ENCODE assay signal across 16 cellular contexts in the genomic region with DNA sequence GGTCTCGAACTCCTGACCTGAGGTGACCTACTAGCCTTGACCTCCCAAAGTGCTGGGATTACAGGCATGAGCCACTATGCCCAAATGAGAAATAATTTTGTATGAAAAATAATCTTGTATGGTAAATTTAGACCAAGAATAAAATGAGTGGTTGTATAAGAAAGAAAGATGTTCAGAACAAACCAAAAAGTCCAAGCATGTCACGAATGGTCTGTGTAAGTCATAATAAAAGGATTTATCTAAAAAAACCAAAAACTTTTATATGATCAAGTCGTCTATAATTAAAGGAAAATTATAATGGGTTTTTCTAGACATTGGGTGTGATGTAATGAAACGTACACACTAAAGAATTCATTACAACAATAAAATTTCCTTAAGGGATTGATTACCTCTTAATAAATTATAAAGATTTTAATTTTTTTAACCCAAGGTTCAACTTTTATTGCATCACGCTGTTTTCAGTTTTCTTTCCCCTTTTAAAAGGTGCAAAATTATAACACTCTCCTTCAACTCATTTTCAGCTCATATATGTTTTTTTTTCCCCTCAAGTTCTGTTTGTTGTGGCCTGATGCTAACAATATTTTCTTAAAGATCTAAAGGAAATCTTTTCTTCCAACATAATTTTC. TPM values are rescaled to one million over a fixed set of nuclear protein-coding genes. Genes with fewer than 3 reads are reported as not detected.
DNase-seq lines count a peak whose midpoint lies in the region; ATAC-seq and TF ChIP-seq lines count a peak whose summit lies in the region.
"Had no signal": no experiment of that assay in that cellular context is flagged by ENCODE, and none has a peak within 500 bp of the region (broad histone marks: within the 10 kb centered on the region; RNA-seq: fewer than 3 reads in every experiment).

No MANE protein-coding gene starts in this region.

- no peak for ATAC-seq in left colon
- ATAC-seq: heart left ventricle, Panc1, right cardiac atrium had no signal

- peak; percentile 53 for DNase-seq in NCI-H82 (lab: John Stamatoyannopoulos, UW)
- no peak for DNase-seq in NCI-H82 treated with DMSO at 0.1 percent for 48 hours (lab: John Stamatoyannopoulos, UW; ENCODE audit: unreplicated experiment)
- peak; percentile 59 for DNase-seq in RPMI8226
- DNase-seq in left kidney (ENCODE audit: low read depth, low spot score), result peak; percentile 51
- DNase-seq in activated T-cell treated with anti-CD3 and anti-CD28 coated beads for 4 hours, result no peak
- no peak for DNase-seq in activated effector memory CD4-positive, alpha-beta T cell treated with Interleukin-2 at 50 U/mL for 16 hours
- no peak for DNase-seq in left colon
- DNase-seq: activated naive CD4-positive, alpha-beta T cell treated with anti-CD3 and anti-CD28 coated beads, Interleukin-2, amount 10 ng/mL, durations not matched to agents 7 days and 5 days; central memory CD4-positive, alpha-beta T cell; GF-D8; heart left ventricle; naive B cell; NCI-H187; right cardiac atrium had no signal

- TF ChIP-seq RAD21 in Ishikawa (IDR thresholded peaks at IDR 0.05; ENCODE audit: low read depth), result no peak

- intact Hi-C loops in left colon (cut with DNase I, micrococcal nuclease), result no loop called here

- TF ChIP-seq EP300 in Ishikawa (IDR thresholded peaks at IDR 0.05; ENCODE audit: borderline replicate concordance), result no peak

TF ChIP-seq in Ishikawa, 13 proteins besides CTCF, POLR2A, EP300 and RAD21:
- TF ChIP-seq, protein P1, sequence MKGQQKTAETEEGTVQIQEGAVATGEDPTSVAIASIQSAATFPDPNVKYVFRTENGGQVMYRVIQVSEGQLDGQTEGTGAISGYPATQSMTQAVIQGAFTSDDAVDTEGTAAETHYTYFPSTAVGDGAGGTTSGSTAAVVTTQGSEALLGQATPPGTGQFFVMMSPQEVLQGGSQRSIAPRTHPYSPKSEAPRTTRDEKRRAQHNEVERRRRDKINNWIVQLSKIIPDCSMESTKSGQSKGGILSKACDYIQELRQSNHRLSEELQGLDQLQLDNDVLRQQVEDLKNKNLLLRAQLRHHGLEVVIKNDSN (IDR thresholded peaks at IDR 0.05), result 0 out of 2 replicates have a peak, but pooled peaks have one; percentile 17
- no peak for TF ChIP-seq ZBTB7A (IDR thresholded peaks at IDR 0.05; ENCODE audit: low read depth)

RNA-seq across cellular contexts. Expression of a gene that starts 8.9 kb away (rescaled TPM):
- total RNA-seq in left colon, result 1 to 10 TPM; 4.0 to 7.1 TPM

RNA-seq across cellular contexts. Expression of a gene that starts 56.8 kb away (rescaled TPM):
- total RNA-seq in left colon, result 10 to 100 TPM; 73.9 to 74.1 TPM

Comparison
In these comparisons a context has a peak if more than half of its experiments do, and no peak if none do; other contexts are left out.
1. DNase-seq: peak in NCI-H82 (single experiment), RPMI8226 (single experiment) and left kidney (single experiment); none in NCI-H82 treated with DMSO at 0.1 percent for 48 hours (single experiment), activated T-cell treated with anti-CD3 and anti-CD28 coated beads for 4 hours (single experiment), activated effector memory CD4-positive, alpha-beta T cell treated with Interleukin-2 at 50 U/mL for 16 hours (single experiment) and left colon (0 of 2).